Comparison of ENCODE assay signal across 16 cellular contexts in the genomic region with DNA sequence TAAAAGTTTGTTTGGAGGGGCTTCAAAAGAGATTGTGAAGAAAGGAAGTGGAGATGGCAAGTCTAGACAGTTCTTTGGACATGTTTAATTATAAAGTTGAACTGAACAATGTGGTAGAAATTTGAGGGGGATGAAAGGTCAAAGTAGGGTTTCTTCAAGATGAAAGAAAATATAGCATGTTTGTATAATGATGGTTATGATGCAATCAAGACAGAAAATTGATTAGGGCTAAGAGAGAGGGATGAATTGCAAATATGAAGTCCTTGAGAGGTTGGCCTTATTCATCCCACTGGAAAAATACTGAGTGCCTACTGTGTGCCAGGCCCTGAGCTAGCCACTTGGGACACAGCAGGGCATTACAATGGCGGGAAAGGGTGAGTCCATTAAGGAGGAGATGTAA. TPM values are rescaled to one million over a fixed set of nuclear protein-coding genes. Genes with fewer than 3 reads are reported as not detected.
DNase-seq lines count a peak whose midpoint lies in the region; ATAC-seq, FAIRE-seq and TF ChIP-seq lines count a peak whose summit lies in the region.
"Had no signal": no experiment of that assay in that cellular context is flagged by ENCODE, and none has a peak within 500 bp of the region (broad histone marks: within the 10 kb centered on the region; RNA-seq: fewer than 3 reads in every experiment).

No MANE protein-coding gene starts in this region.

- H3K79me2 ChIP-seq in GM23338 (replicated peaks; ENCODE audit: insufficient read depth) = no peaks in the 10 kb centered on the region
- H3K79me2 ChIP-seq in K562 (ENCODE audit: control insufficient read depth, insufficient read depth, low read length) = no peaks in the 10 kb centered on the region

- H3K9me2 ChIP-seq in GM23338 (ENCODE audit: insufficient read depth) = no peaks in the 10 kb centered on the region; the same call in 1 of the 2 replicates

- no peak for TF ChIP-seq RAD21 in K562 (CRISPR knock-in tag; conservative IDR thresholded peaks at IDR 0.05 in 1 of 2, IDR thresholded peaks at IDR 0.05 in 1 of 2)

- no peaks in the 10 kb centered on the region for H3K27me3 Mint-ChIP-seq in activated T-cell treated with anti-CD3 and anti-CD28 coated beads, Interleukin-2, amount 50 U/mL, for 72 hours (ENCODE audit: low read depth)
- H3K27me3 Mint-ChIP-seq in Calu3 (ENCODE audit: unreplicated experiment) = no peaks in the 10 kb centered on the region
- H3K27me3 Mint-ChIP-seq in GM23338 (ENCODE audit: insufficient read depth, low read depth, poor library complexity) = peaks cover 2% of the 10 kb centered on the region
- H3K27me3 Mint-ChIP-seq: CD4-positive, alpha-beta memory T cell had no signal

- no peaks in the 10 kb centered on the region for H4K20me1 ChIP-seq in GM23338 (replicated peaks; ENCODE audit: insufficient read depth)
- no peaks in the 10 kb centered on the region for H4K20me1 ChIP-seq in K562 (replicated peaks; ENCODE audit: control insufficient read depth, insufficient read depth, low read length)

- H2AFZ ChIP-seq in GM23338 (no peak overlapping the region), K562 (ENCODE audit: low read depth, low read length) (no peak overlapping the region)

- FAIRE-seq in K562 (lab: Jason Lieb, UNC) = no peak
- FAIRE-seq: G401.6, GM12892, H1 had no signal

- no peaks in the 10 kb centered on the region for H3K36me3 Mint-ChIP-seq in activated T-cell treated with anti-CD3 and anti-CD28 coated beads, Interleukin-2, amount 50 U/mL, for 72 hours (ENCODE audit: insufficient read depth in 2 of 2)
- H3K36me3 Mint-ChIP-seq in Calu3 (ENCODE audit: insufficient read depth, unreplicated experiment) (peaks cover 26% of the 10 kb centered on the region), GM23338 (ENCODE audit: low read depth) (peaks cover 20% of the 10 kb centered on the region)

- H3K4me1 ChIP-seq in GM23338 (ENCODE audit: insufficient read depth) = 0 out of 2 replicates have a peak, but pooled peaks cover 7% of the 10 kb centered on the region
- H3K4me1 ChIP-seq in K562 (replicated peaks in 1 of 2; ENCODE audit: control insufficient read depth in 2 of 2, insufficient read depth in 2 of 2, low read length in 2 of 2) = peaks cover 0 to 5% of the 10 kb centered on the region in 2 experiments; a peak in 2 of 5 replicates

- H3F3A ChIP-seq in GM23338 (replicated peaks; ENCODE audit: low read depth) = no peaks in the 10 kb centered on the region

- H3K27ac Mint-ChIP-seq in activated T-cell treated with anti-CD3 and anti-CD28 coated beads, Interleukin-2, amount 50 U/mL, for 72 hours = peak overlapping the region; percentile 28
- H3K27ac Mint-ChIP-seq in Calu3 (ENCODE audit: unreplicated experiment) = peak overlapping the region; percentile 14
- H3K27ac Mint-ChIP-seq in GM23338 = peak overlapping the region; percentile 4; the same call in 1 of the 2 replicates
- H3K27ac Mint-ChIP-seq: CD4-positive, alpha-beta memory T cell had no signal

- TF ChIP-seq EP300 in K562 (IDR thresholded peaks at IDR 0.05; ENCODE audit: low read length) = no peak

- intact Hi-C loops in Calu3 (cut with micrococcal nuclease; ENCODE audit: unreplicated experiment) = no loop called here
- intact Hi-C loops in K562 (cut with micrococcal nuclease) = no loop called here

- ATAC-seq in activated T-cell treated with anti-CD3 and anti-CD28 coated beads, Interleukin-2, amount 50 U/mL, for 72 hours (replicated peaks in 1 of 2) = no peak
- ATAC-seq in GM23338 (no peak), K562 (no peak)

- DNase-seq in activated T-cell treated with anti-CD3 and anti-CD28 coated beads, Interleukin-2, amount 50 U/mL, for 72 hours = no peak
- DNase-seq in activated T-cell treated with anti-CD3 and anti-CD28 coated beads for 4 hours (no peak), Calu3 (no peak), GM23338 (ENCODE audit: low spot score) (no peak), K562 (ENCODE audit: extremely low read depth in 1 of 4, low spot score in 3 of 4) (no peak), SHP77 (lab: John Stamatoyannopoulos, UW) (no peak)
- DNase-seq: C1 segment of cervical spinal cord; CD4-positive, alpha-beta memory T cell; COR-L47; DMS153; DND-41; H7; HCEC 1CT had no signal

- H3K9ac ChIP-seq in K562 (ENCODE audit: insufficient read depth in 1 of 2, low read depth in 2 of 2, low read length in 2 of 2) = no peak overlapping the region

- H3K27ac ChIP-seq in GM23338 (ENCODE audit: low read depth) (no peak overlapping the region), K562 (ENCODE audit: extremely low read depth, low read depth, low read length) (no peak overlapping the region)

- H3K4me3 ChIP-seq in GM23338 = no peak overlapping the region
- no peak overlapping the region for H3K4me3 ChIP-seq in K562

- POLR2A ChIA-PET in K562 (lab: Yijun Ruan, JAX) = no interaction called here

- H3K4me3 Mint-ChIP-seq in activated T-cell treated with anti-CD3 and anti-CD28 coated beads, Interleukin-2, amount 50 U/mL, for 72 hours = no peak overlapping the region
- H3K4me3 Mint-ChIP-seq in Calu3 (ENCODE audit: low read depth, unreplicated experiment) = no peak overlapping the region
- no peak overlapping the region for H3K4me3 Mint-ChIP-seq in GM23338
- H3K4me3 Mint-ChIP-seq: CD4-positive, alpha-beta memory T cell had no signal

- WGBS in K562 (ENCODE audit: insufficient coverage, low coverage, missing lambda C conversion rate) = 0% methylated on average over 1 of the region's 1 CpG

- peaks cover 11% of the 10 kb centered on the region for H3K4me1 Mint-ChIP-seq in activated T-cell treated with anti-CD3 and anti-CD28 coated beads, Interleukin-2, amount 50 U/mL, for 72 hours (ENCODE audit: low read depth)
- peaks cover 47% of the 10 kb centered on the region for H3K4me1 Mint-ChIP-seq in Calu3 (ENCODE audit: low read depth, unreplicated experiment)
- H3K4me1 Mint-ChIP-seq in GM23338 = peaks cover 6% of the 10 kb centered on the region

- TF ChIP-seq POLR2A in K562 (conservative IDR thresholded peaks at IDR 0.05) = no peak

- TF ChIP-seq CTCF in Calu3 (IDR thresholded peaks at IDR 0.05; ENCODE audit: unreplicated experiment) (no peak), GM23338 (conservative IDR thresholded peaks at IDR 0.05; ENCODE audit: low read depth in 2 of 2) (no peak), K562 (IDR thresholded peaks at IDR 0.05 in 2 of 3, conservative IDR thresholded peaks at IDR 0.05 in 1 of 3; ENCODE audit: insufficient read depth in 2 of 3, low read depth in 1 of 3, low read length in 3 of 3) (no peak)

- no peaks in the 10 kb centered on the region for H3K9me3 ChIP-seq in K562 (replicated peaks; ENCODE audit: control insufficient read depth, insufficient read depth, low read depth, low read length)

- H3K27me3 ChIP-seq in GM23338 (ENCODE audit: insufficient read depth) (no peaks in the 10 kb centered on the region), K562 (ENCODE audit: control insufficient read depth in 2 of 2, insufficient read depth in 2 of 2, low read length in 2 of 2) (peaks cover 9 to 24% of the 10 kb centered on the region in 2 experiments; a peak in 3 of 5 replicates)

- in situ Hi-C loops in K562 (cut with MboI) = no loop called here

- no peak overlapping the region for H3K4me2 ChIP-seq in GM23338
- no peak overlapping the region for H3K4me2 ChIP-seq in K562 (ENCODE audit: insufficient read depth, low read length)

- BruUV-seq in Calu3 (replicated peaks; lab: Mats Ljungman, UMichigan) (no TSS peak), K562 (replicated peaks; lab: Mats Ljungman, UMichigan) (no TSS peak)

- H3K36me3 ChIP-seq in GM23338 (ENCODE audit: insufficient read depth) (no peaks in the 10 kb centered on the region), K562 (ENCODE audit: control insufficient read depth, insufficient read depth, low read length) (no peaks in the 10 kb centered on the region)

- CTCF ChIA-PET in Calu3 (lab: Charles Lee) = no interaction called here
- CTCF ChIA-PET in K562 (lab: Yijun Ruan, JAX; ENCODE audit: low intra/inter-chr PET ratio) = no interaction called here

- H3K9me1 ChIP-seq in K562 (ENCODE audit: control insufficient read depth, insufficient read depth, low read length) = no peaks in the 10 kb centered on the region

- no peaks in the 10 kb centered on the region for H3K9me3 Mint-ChIP-seq in activated T-cell treated with anti-CD3 and anti-CD28 coated beads, Interleukin-2, amount 50 U/mL, for 72 hours
- H3K9me3 Mint-ChIP-seq in Calu3 (ENCODE audit: low read depth, unreplicated experiment) (peaks cover 6% of the 10 kb centered on the region), GM23338 (no peaks in the 10 kb centered on the region)

RNA-seq across cellular contexts. Expression of a gene that starts 37.6 kb away (rescaled TPM):
- 1 to 10 TPM; 1.2 to 1.6 TPM for total RNA-seq in activated T-cell treated with anti-CD3 and anti-CD28 coated beads, Interleukin-2, amount 50 U/mL, for 72 hours
- total RNA-seq in Calu3 (2022) (26.6 and 26.8 TPM in 2 replicates), K562 (2014; rRNA removed) (not detected in 2 replicates), K562 (2014; rRNA removed; fragmentation: Illumina TruSeq; extraction: Trizol) (not detected in 2 replicates), K562 (2015; rRNA removed; fragmentation: Illumina TruSeq; extraction: Trizol) (not detected in 2 replicates), K562 (2021) (0.20 and 0.25 TPM in 2 replicates)
- 21.2 and 24.5 TPM in 2 replicates for total RNA-seq in GM23338 (2014; rRNA removed; shearing (Covaris generic))
- polyA plus RNA-seq in GM23338 (2016; fragmentation: Nextera tagmentation; extraction: Ambion mirVana) (10.5 and 11.2 TPM in 2 replicates), K562 (2011; rRNA removed) (0.14 TPM in 1 of 2 replicates, not detected in the other), K562 (2014; fragmentation: Illumina TruSeq; extraction: Trizol) (0.01 and 0.09 TPM in 2 replicates), K562 (2014; fragmentation: Nextera tagmentation; extraction: Ambion mirVana) (not detected), K562 (2014; rRNA removed) (0.01 TPM in 1 of 2 replicates, not detected in the other)
- not detected in 2 replicates for total RNA-seq in K562 (2011; cell fraction: chromatin; rRNA removed; ENCODE audit: low replicate concordance)
- total RNA-seq in K562 (2011; cell fraction: nucleolus; rRNA removed) = under 0.01 TPM in 1 of 2 replicates, not detected in the other
- 0.07 TPM in 1 of 2 replicates, not detected in the other for total RNA-seq in K562 (2011; cell fraction: nucleoplasm; rRNA removed)
- 0.03 TPM in 1 of 2 replicates, not detected in the other for polyA plus RNA-seq in K562 (2011; cell fraction: cytosol; rRNA removed)
- 0.03 and 0.13 TPM in 2 replicates for polyA plus RNA-seq in K562 (2011; cell fraction: nucleus; rRNA removed)
- 0.03 and 0.53 TPM in 2 replicates for polyA plus RNA-seq in K562 (2012)
- polyA minus RNA-seq in K562 (2011; rRNA and poly(A)+ RNA removed) = not detected in 2 replicates
- polyA minus RNA-seq in K562 (2011; cell fraction: cytosol; rRNA and poly(A)+ RNA removed) = not detected in 2 replicates
- polyA minus RNA-seq in K562 (2011; cell fraction: nucleus; rRNA and poly(A)+ RNA removed) = 0.11 TPM in 1 of 2 replicates, not detected in the other
- polyA plus RNA-seq: CD4-positive, alpha-beta memory T cell had no signal

RNA-seq across cellular contexts. Expression of a gene that starts 57.6 kb away (rescaled TPM):
- 10 to 100 TPM; 36.5 to 41.1 TPM for total RNA-seq in activated T-cell treated with anti-CD3 and anti-CD28 coated beads, Interleukin-2, amount 50 U/mL, for 72 hours
- 33.4 and 36.7 TPM in 2 replicates for total RNA-seq in Calu3 (2022)
- 14.7 and 25.6 TPM in 2 replicates for total RNA-seq in GM23338 (2014; rRNA removed; shearing (Covaris generic))
- 118 and 127 TPM in 2 replicates for polyA plus RNA-seq in GM23338 (2016; fragmentation: Nextera tagmentation; extraction: Ambion mirVana)
- total RNA-seq in K562 (2011; cell fraction: chromatin; rRNA removed; ENCODE audit: low replicate concordance) = 3.8 and 7.0 TPM in 2 replicates
- total RNA-seq in K562 (2011; cell fraction: nucleolus; rRNA removed) = 2.6 and 2.8 TPM in 2 replicates
- 5.9 and 6.8 TPM in 2 replicates for total RNA-seq in K562 (2011; cell fraction: nucleoplasm; rRNA removed)
- 62.9 and 64.7 TPM in 2 replicates for total RNA-seq in K562 (2014; rRNA removed)
- 38.8 and 40.8 TPM in 2 replicates for total RNA-seq in K562 (2014; rRNA removed; fragmentation: Illumina TruSeq; extraction: Trizol)
- 17.0 and 17.9 TPM in 2 replicates for total RNA-seq in K562 (2015; rRNA removed; fragmentation: Illumina TruSeq; extraction: Trizol)
- 63.7 and 64.7 TPM in 2 replicates for total RNA-seq in K562 (2021)
- polyA plus RNA-seq in K562 (2011; rRNA removed) = 30.9 and 36.9 TPM in 2 replicates
- polyA plus RNA-seq in K562 (2011; cell fraction: cytosol; rRNA removed) = 7.4 and 33.2 TPM in 2 replicates
- 7.2 and 7.6 TPM in 2 replicates for polyA plus RNA-seq in K562 (2011; cell fraction: nucleus; rRNA removed)
- 44.8 and 49.3 TPM in 2 replicates for polyA plus RNA-seq in K562 (2012)
- polyA plus RNA-seq in K562 (2014; fragmentation: Illumina TruSeq; extraction: Trizol) = 11.6 and 12.4 TPM in 2 replicates
- 10 to 100 TPM in 1 of 2 experiments, 1 to 10 TPM in 1; 8.5 to 14.5 TPM for polyA plus RNA-seq in K562 (2014; fragmentation: Nextera tagmentation; extraction: Ambion mirVana)
- 45.4 and 46.6 TPM in 2 replicates for polyA plus RNA-seq in K562 (2014; rRNA removed)
- polyA minus RNA-seq in K562 (2011; rRNA and poly(A)+ RNA removed) = 6.0 and 7.6 TPM in 2 replicates
- 2.9 and 6.4 TPM in 2 replicates for polyA minus RNA-seq in K562 (2011; cell fraction: cytosol; rRNA and poly(A)+ RNA removed)
- 2.3 and 4.7 TPM in 2 replicates for polyA minus RNA-seq in K562 (2011; cell fraction: nucleus; rRNA and poly(A)+ RNA removed)
